ENCODE assay signal across 17 cellular contexts in the genomic region with DNA sequence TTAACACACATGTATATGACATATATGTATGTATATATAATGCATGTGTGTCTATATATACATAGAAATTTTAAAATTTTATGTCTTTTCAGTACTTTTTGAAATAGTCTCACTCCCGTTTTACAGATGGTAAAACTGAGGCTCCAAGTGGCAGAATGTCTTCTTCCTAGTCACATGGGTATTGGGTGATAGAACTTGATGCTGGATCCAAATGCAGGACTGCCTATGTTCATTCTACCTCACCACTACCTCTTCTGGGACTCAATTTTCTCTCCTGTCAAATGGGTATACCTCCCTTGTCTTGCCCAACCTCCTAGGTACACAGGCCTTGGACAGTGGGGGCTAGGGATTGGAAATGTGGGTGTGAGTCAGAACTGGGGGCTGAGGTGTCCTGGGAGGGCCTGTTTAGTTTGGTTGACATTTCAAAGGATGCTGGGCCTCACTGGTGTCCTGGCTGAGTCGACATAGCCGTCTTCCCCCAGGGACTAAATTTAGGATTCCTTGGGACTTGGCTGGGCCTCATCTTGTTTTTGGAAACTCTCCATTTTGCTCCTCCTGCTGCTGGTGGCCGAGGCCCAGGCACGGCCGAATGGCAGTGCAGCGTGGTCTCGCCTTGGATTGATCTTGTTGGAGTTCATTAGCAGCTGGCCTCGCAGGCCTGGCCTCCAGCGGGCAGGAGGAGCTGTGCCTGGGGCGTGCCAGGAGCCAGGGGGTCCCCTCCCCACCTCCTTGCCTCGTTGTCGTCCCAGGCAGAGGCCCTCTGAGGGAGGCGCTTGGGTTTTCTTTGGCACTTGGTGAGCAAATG. TPM values are rescaled to one million over a fixed set of nuclear protein-coding genes. Genes with fewer than 3 reads are reported as not detected.
DNase-seq lines count a peak whose midpoint lies in the region; ATAC-seq and TF ChIP-seq lines count a peak whose summit lies in the region.
"Had no signal": no experiment of that assay in that cellular context is flagged by ENCODE, and none has a peak within 500 bp of the region (broad histone marks: within the 10 kb centered on the region; RNA-seq: fewer than 3 reads in every experiment).

No MANE protein-coding gene starts in this region.

- TF ChIP-seq CTCF in ascending aorta (IDR thresholded peaks at IDR 0.05) (no peak), gastroesophageal sphincter (IDR thresholded peaks at IDR 0.05) (peak in 1 of 4 experiments; percentile 20), testis (IDR thresholded peaks at IDR 0.05) (no peak), GM10266 (IDR thresholded peaks at IDR 0.05; ENCODE audit: control insufficient read depth, insufficient read depth, low read depth, missing control alignments) (no peak)

- peaks cover 4 to 11% of the 10 kb centered on the region in 2 donors for H3K36me3 ChIP-seq in ascending aorta
- peaks cover 0 to 24% of the 10 kb centered on the region in 2 donors for H3K36me3 ChIP-seq in gastroesophageal sphincter
- no peaks in the 10 kb centered on the region for H3K36me3 ChIP-seq in testis (ENCODE audit: low read depth, missing control alignments)
- H3K36me3 ChIP-seq: HAP-1 had no signal

- H3K9me3 ChIP-seq in ascending aorta (no peaks in the 10 kb centered on the region), gastroesophageal sphincter (no peaks in the 10 kb centered on the region), testis (no peaks in the 10 kb centered on the region)
- H3K9me3 ChIP-seq: HAP-1 had no signal

- no peak for TF ChIP-seq POLR2A in gastroesophageal sphincter (IDR thresholded peaks at IDR 0.05)
- no peak for TF ChIP-seq POLR2A in testis (IDR thresholded peaks at IDR 0.05)

- WGBS in gastroesophageal sphincter (ENCODE audit: low coverage in 1 of 2), 2 donors, result 29 to 71% methylated on average over 1 to 3 of the region's 14 CpGs
- WGBS in testis, 2 donors, result 54 to 76% methylated on average over 14 of the region's 14 CpGs

- H3K27me3 ChIP-seq in ascending aorta (no peaks in the 10 kb centered on the region), gastroesophageal sphincter (no peaks in the 10 kb centered on the region), testis (no peaks in the 10 kb centered on the region)

- H3K4me3 ChIP-seq in ascending aorta, result peak overlapping the region in 1 of 2 donors; percentile 9
- H3K4me3 ChIP-seq in gastroesophageal sphincter, result no peak overlapping the region
- no peak overlapping the region for H3K4me3 ChIP-seq in testis
- H3K4me3 ChIP-seq: HAP-1 had no signal

- DNase-seq in ascending aorta (ENCODE audit: low spot score in 2 of 2) (peak in 1 of 2 donors; percentile 75), myocyte (ENCODE audit: low read depth) (peak; percentile 3), testis (no peak), OCI-M1 (lab: John Stamatoyannopoulos, UW) (no peak), NCI-H526 (lab: John Stamatoyannopoulos, UW) (no peak), GM10266 (ENCODE audit: extremely low spot score) (no peak)
- DNase-seq: activated naive CD4-positive, alpha-beta T cell; glutamatergic neuron; KG1; kidney glomerular epithelial cell; NCI-H1436 treated with DMSO at 0.1 percent for 48 hours; PC-3; small intestine had no signal

- H3K4me1 ChIP-seq in ascending aorta, result peaks cover 7 to 22% of the 10 kb centered on the region in 2 donors
- peaks cover 7 to 65% (median 24%) of the 10 kb centered on the region in 3 donors for H3K4me1 ChIP-seq in gastroesophageal sphincter
- peaks cover 10% of the 10 kb centered on the region for H3K4me1 ChIP-seq in testis
- H3K4me1 ChIP-seq: HAP-1 had no signal

- no peak for TF ChIP-seq EP300 in gastroesophageal sphincter (IDR thresholded peaks at IDR 0.05)

- H3K27ac ChIP-seq in ascending aorta (peak overlapping the region; percentile 85 to 88), gastroesophageal sphincter (peak overlapping the region; percentile 82 to 90 (median 86)), testis (peak overlapping the region; percentile 42 to 72)

- ATAC-seq in gastroesophageal sphincter, result peak; percentile 60
- ATAC-seq in HG03354 (IDR thresholded peaks at IDR 0.05; ENCODE audit: poor library complexity, severe bottlenecking, unreplicated experiment), result no peak
- ATAC-seq: natural killer cell treated with Interleukin-12 subunit alpha and Interleukin-12 subunit beta and Interleukin-15 and Interleukin-18, amount 100 ng/mL, for 72 hours; PC-3 had no signal

- intact Hi-C loops in ascending aorta (cut with DNase I), result no loop called here
- intact Hi-C loops in testis (cut with DNase I; ENCODE audit: low total_unique reads), result no loop called here

RNA-seq across cellular contexts. Expression of gene NKD1, which starts 26.0 kb away (rescaled TPM):
- total RNA-seq in ascending aorta (33.2 TPM), gastroesophageal sphincter (10 to 100 TPM; 27.7 to 69.2 (median 48.7) TPM), myocyte (0.16 and 0.75 TPM in 2 replicates), testis (10 to 100 TPM in 1 of 2 donors, 1 to 10 TPM in 1; 8.4 to 14.4 TPM)
- polyA plus RNA-seq in myocyte (2012), result 0.20 TPM
- 5.9 TPM for polyA plus RNA-seq in testis (ENCODE audit: insufficient read depth, low read depth, low replicate concordance)
